16 cellular contexts compared by ENCODE assay signal in genomic region chr5:57653636-57654290, GRCh38.
DNase-seq lines count a peak whose midpoint lies in the region; ATAC-seq, FAIRE-seq and TF ChIP-seq lines count a peak whose summit lies in the region.
"Had no signal": no experiment of that assay in that cellular context is flagged by ENCODE, and none has a peak within 500 bp of the region (broad histone marks: within the 10 kb centered on the region; RNA-seq: fewer than 3 reads in every experiment).

No MANE protein-coding gene starts in this region.

- no peaks in the 10 kb centered on the region for H3K27me3 ChIP-seq in heart right ventricle
- H3K27me3 ChIP-seq: brain microvascular endothelial cell had no signal

- TF ChIP-seq CTCF in heart right ventricle (IDR thresholded peaks at IDR 0.05), result no peak

- no peak for FAIRE-seq in HTR-8/SVneo (lab: Jason Lieb, UNC)

- H3K27ac ChIP-seq in angular gyrus (ENCODE audit: low read depth, low read length) (peak overlapping the region; percentile 67), heart right ventricle (peak overlapping the region in 9 of 10 donors; percentile 2 to 85 (median 62))
- H3K27ac ChIP-seq: brain microvascular endothelial cell, prostate gland, RWPE1 had no signal

- H3K4me1 ChIP-seq in heart right ventricle, result peaks cover 0 to 21% (median 0%) of the 10 kb centered on the region in 9 donors
- H3K4me1 ChIP-seq: prostate gland had no signal

- peaks cover 0 to 20% (median 0%) of the 10 kb centered on the region in 11 donors for H3K9me3 ChIP-seq in heart right ventricle
- H3K9me3 ChIP-seq: prostate gland had no signal

- peak; percentile 75 for DNase-seq in Ammon's horn (ENCODE audit: low spot score)
- peak in 1 of 2 donors; percentile 37 for DNase-seq in heart right ventricle
- peak in 29 of 56 donors; percentile 5 to 60 (median 20) for DNase-seq in nucleus accumbens (lab: John Stamatoyannopoulos, UW)
- no peak for DNase-seq in HTR-8/SVneo (ENCODE audit: insufficient read length, low spot score)
- no peak for DNase-seq in cerebellar nuclear complex (lab: John Stamatoyannopoulos, UW)
- DNase-seq in DMS53 treated with DMSO at 0.1 percent for 48 hours (lab: John Stamatoyannopoulos, UW; ENCODE audit: unreplicated experiment), result no peak
- DNase-seq in DMS 273 treated with DMSO at 0.1 percent for 48 hours (lab: John Stamatoyannopoulos, UW), result no peak
- DNase-seq: activated naive CD4-positive, alpha-beta T cell treated with anti-CD3 and anti-CD28 coated beads, Interleukin-2, amount 50 U/mL, for 16 hours; activated T-cell treated with anti-CD3 and anti-CD28 coated beads for 4 hours; brain microvascular endothelial cell; Karpas-422; kidney glomerular epithelial cell; stimulated activated naive CD8-positive, alpha-beta T cell treated with anti-CD3 and anti-CD28 coated beads, Interleukin-15, Interleukin-2, amounts not matched to agents 100 U/mL and 50 U/mL, for 24 hours had no signal

- no peaks in the 10 kb centered on the region for H3K36me3 ChIP-seq in heart right ventricle
- H3K36me3 ChIP-seq: brain microvascular endothelial cell, prostate gland had no signal

- 31 to 34% methylated on average over 3 of the region's 3 CpGs for WGBS in heart right ventricle, 2 donors

- H3K4me3 ChIP-seq in heart right ventricle, result no peak overlapping the region
- H3K4me3 ChIP-seq: prostate gland had no signal

- ATAC-seq in heart right ventricle, result peak; percentile 77 to 96 (median 88)
- ATAC-seq: stimulated activated naive CD8-positive, alpha-beta T cell treated with anti-CD3 and anti-CD28 coated beads, Interleukin-15, Interleukin-2, amounts not matched to agents 100 U/mL and 50 U/mL, for 24 hours had no signal

- intact Hi-C loops in heart right ventricle (cut with DNase I), result loop anchor here in 8 of 10 donors (5.0 to 10.0 kb wide), 7 partner anchors 121 to 814 kb away; partner anchors contain the start of gene PLK2 (in 5 of the 8)

Comparison
In these comparisons a context has a peak if more than half of its experiments do, and no peak if none do; other contexts are left out.
1. DNase-seq: peak in Ammon's horn (single experiment) and nucleus accumbens (29 of 56); none in HTR-8/SVneo (single experiment), cerebellar nuclear complex (0 of 2), DMS53 treated with DMSO at 0.1 percent for 48 hours (single experiment) and DMS 273 treated with DMSO at 0.1 percent for 48 hours (single experiment).